ENCODE assay signal across 23 cellular contexts in genomic region chr15:80214979-80215378, GRCh38. TPM values are rescaled to one million over a fixed set of nuclear protein-coding genes. Genes with fewer than 3 reads are reported as not detected.
"Had no signal": no experiment of that assay in that cellular context is flagged by ENCODE, and none has a peak within 500 bp of the region (broad histone marks: within the 10 kb centered on the region; RNA-seq: fewer than 3 reads in every experiment).

No MANE protein-coding gene starts in this region.

- H3K27ac ChIP-seq: HL-60, RWPE1 had no signal

- H3K9me3 ChIP-seq: SK-N-SH had no signal

- DNase-seq: IMR-90; Karpas-422; KG1; MM.1S; NCI-H1092 treated with DMSO at 0.1 percent for 48 hours; NCI-H1436; NCI-H187; NCI-H2029; NCI-H2081 treated with DMSO at 0.1 percent for 48 hours; NCI-H2171; NCI-H226; NCI-H446 treated with DMSO at 0.1 percent for 48 hours; NCI-H510A treated with DMSO at 0.1 percent for 48 hours; NCI-H526; NCI-H82; NK-92 treated with Interleukin-12 subunit alpha and Interleukin-12 subunit beta, amount 100 ng/mL, for 24 hours; PC-3; SHP77; SK-N-SH had no signal

- H3K9ac ChIP-seq: SK-N-SH had no signal

- H3K4me2 ChIP-seq: SK-N-SH had no signal

- ATAC-seq: Panc1, PC-3 had no signal

RNA-seq across cellular contexts. Expression of gene CTXND1, which starts 37.0 kb away (rescaled TPM):
- total RNA-seq: IMR-90, OCI-LY7, PC-3 had no signal
- polyA plus RNA-seq: IMR-90, SK-N-SH had no signal
